17 cellular contexts compared by ENCODE assay signal in the genomic region with DNA sequence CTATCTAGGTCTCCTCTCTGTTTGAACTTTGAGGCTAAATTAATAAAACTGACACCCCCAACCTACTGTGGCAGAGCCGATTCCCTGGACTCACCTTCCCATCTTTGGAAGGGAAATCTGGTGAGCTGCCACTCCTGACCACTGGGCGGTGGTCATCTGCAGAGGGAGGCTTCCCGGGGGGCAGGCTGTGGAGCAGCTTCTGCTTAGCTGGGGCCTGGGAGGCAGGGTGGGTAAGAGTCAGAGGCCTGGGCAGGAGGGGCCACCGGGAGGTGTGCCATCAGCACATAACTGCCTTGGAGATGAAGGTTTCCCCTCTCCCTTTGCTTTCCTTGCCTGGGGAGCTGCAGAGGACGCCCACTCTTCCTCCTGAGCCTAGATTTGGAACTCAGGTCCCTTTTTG. TPM values are rescaled to one million over a fixed set of nuclear protein-coding genes. Genes with fewer than 3 reads are reported as not detected.
DNase-seq lines count a peak whose midpoint lies in the region; ATAC-seq and TF ChIP-seq lines count a peak whose summit lies in the region.
"Had no signal": no experiment of that assay in that cellular context is flagged by ENCODE, and none has a peak within 500 bp of the region (broad histone marks: within the 10 kb centered on the region; RNA-seq: fewer than 3 reads in every experiment).

No MANE protein-coding gene starts in this region.

- no peak for ATAC-seq in natural killer cell treated with Interleukin-12 subunit alpha and Interleukin-12 subunit beta and Interleukin-15 and Interleukin-18, amount 100 ng/mL, for 72 hours
- ATAC-seq in natural killer cell = no peak
- ATAC-seq in aorta (ENCODE audit: low FRiP score) = no peak
- no peak for ATAC-seq in GM21576 (IDR thresholded peaks at IDR 0.05; ENCODE audit: unreplicated experiment)
- ATAC-seq in HG02885 (IDR thresholded peaks at IDR 0.05; ENCODE audit: poor library complexity, unreplicated experiment) = no peak
- ATAC-seq: left lung; pancreas; stimulated activated naive B cell treated with anti-CD40 and anti-IgM and Interleukin-4, amounts not matched to agents 10 μg/mL and 1 μg/mL and 100 μg/mL, for 72 hours had no signal

- no peaks in the 10 kb centered on the region for H3K4me1 ChIP-seq in aorta (ENCODE audit: control insufficient read depth in 1 of 2, insufficient read depth in 2 of 2, low read length in 2 of 2)

- no peaks in the 10 kb centered on the region for H3K36me3 Mint-ChIP-seq in natural killer cell treated with Interleukin-12 subunit alpha and Interleukin-12 subunit beta and Interleukin-15 and Interleukin-18, amount 100 ng/mL, for 72 hours
- no peaks in the 10 kb centered on the region for H3K36me3 Mint-ChIP-seq in natural killer cell
- H3K36me3 Mint-ChIP-seq: stimulated activated naive B cell treated with anti-CD40 and anti-IgM and Interleukin-4, amounts not matched to agents 10 μg/mL and 1 μg/mL and 100 μg/mL, for 72 hours had no signal

- H3K27ac ChIP-seq in aorta (ENCODE audit: low read depth in 1 of 2, low read length in 2 of 2) = no peak overlapping the region
- H3K27ac ChIP-seq: left lung, pancreas had no signal

- no peaks in the 10 kb centered on the region for H3K9me3 Mint-ChIP-seq in natural killer cell treated with Interleukin-12 subunit alpha and Interleukin-12 subunit beta and Interleukin-15 and Interleukin-18, amount 100 ng/mL, for 72 hours
- H3K9me3 Mint-ChIP-seq in natural killer cell = no peaks in the 10 kb centered on the region
- H3K9me3 Mint-ChIP-seq: activated CD4-positive, alpha-beta T cell treated with anti-CD3 and anti-CD28 coated beads, Interleukin-2, amount 10 ng/mL, durations not matched to agents 24 days and 14 days; stimulated activated naive B cell treated with anti-CD40 and anti-IgM and Interleukin-4, amounts not matched to agents 10 μg/mL and 1 μg/mL and 100 μg/mL, for 72 hours had no signal

- no peak overlapping the region for H3K27ac Mint-ChIP-seq in natural killer cell treated with Interleukin-12 subunit alpha and Interleukin-12 subunit beta and Interleukin-15 and Interleukin-18, amount 100 ng/mL, for 72 hours
- H3K27ac Mint-ChIP-seq in natural killer cell = no peak overlapping the region
- H3K27ac Mint-ChIP-seq: activated CD4-positive, alpha-beta T cell treated with anti-CD3 and anti-CD28 coated beads, Interleukin-2, amount 10 ng/mL, durations not matched to agents 24 days and 14 days; stimulated activated naive B cell treated with anti-CD40 and anti-IgM and Interleukin-4, amounts not matched to agents 10 μg/mL and 1 μg/mL and 100 μg/mL, for 72 hours had no signal

- H3K4me3 ChIP-seq in aorta (ENCODE audit: low read length in 2 of 2) = no peak overlapping the region
- H3K4me3 ChIP-seq: left lung, pancreas had no signal

- peaks cover 0 to 2% of the 10 kb centered on the region in 2 donors for H3K27me3 ChIP-seq in aorta (ENCODE audit: control insufficient read depth in 1 of 2, insufficient read depth in 2 of 2, low read length in 1 of 2)

- peaks cover 30 to 36% of the 10 kb centered on the region in 2 donors for H3K27me3 Mint-ChIP-seq in natural killer cell treated with Interleukin-12 subunit alpha and Interleukin-12 subunit beta and Interleukin-15 and Interleukin-18, amount 100 ng/mL, for 72 hours
- H3K27me3 Mint-ChIP-seq in natural killer cell (ENCODE audit: low read depth in 2 of 2) = peaks cover 44 to 48% of the 10 kb centered on the region in 2 donors

- 82 to 86% methylated on average over 5 of the region's 5 CpGs for WGBS in aorta, 2 donors

- no peaks in the 10 kb centered on the region for H3K36me3 ChIP-seq in aorta (ENCODE audit: control insufficient read depth in 1 of 2, insufficient read depth in 2 of 2, low read length in 1 of 2)
- H3K36me3 ChIP-seq: left lung, pancreas had no signal

- no peak for TF ChIP-seq CTCF in natural killer cell (IDR thresholded peaks at IDR 0.05)

- no peaks in the 10 kb centered on the region for H3K9me3 ChIP-seq in aorta (ENCODE audit: control insufficient read depth, low read length)
- H3K9me3 ChIP-seq: left lung, pancreas had no signal

- intact Hi-C loops in natural killer cell (cut with micrococcal nuclease) = loop anchor here (5.0 kb wide), 1 partner anchor 514 kb away; no protein-coding TSS in a partner anchor
- intact Hi-C loops in aorta (cut with DNase I) = loop anchor here (5.0 to 10.0 kb wide), 3 partner anchors 214 to 399 kb away; no protein-coding TSS in a partner anchor

- H3K4me1 Mint-ChIP-seq in natural killer cell treated with Interleukin-12 subunit alpha and Interleukin-12 subunit beta and Interleukin-15 and Interleukin-18, amount 100 ng/mL, for 72 hours (ENCODE audit: low read depth in 2 of 2) = no peaks in the 10 kb centered on the region
- peaks cover 0 to 5% of the 10 kb centered on the region in 2 donors for H3K4me1 Mint-ChIP-seq in natural killer cell

- DNase-seq in natural killer cell treated with Interleukin-12 subunit alpha and Interleukin-12 subunit beta and Interleukin-15 and Interleukin-18, amount 100 ng/mL, for 72 hours (ENCODE audit: low spot score) = peak; percentile 18
- DNase-seq in natural killer cell (no peak), astrocyte of the hippocampus (ENCODE audit: low read depth, low spot score) (peak; percentile 13), lung microvascular endothelial cell (ENCODE audit: low read depth in 2 of 2) (peak; percentile 14 to 30), aorta (peak; percentile 10 to 62), NCI-H187 (lab: John Stamatoyannopoulos, UW) (no peak)
- DNase-seq: activated CD4-positive, alpha-beta T cell treated with anti-CD3 and anti-CD28 coated beads, Interleukin-2, amount 10 ng/mL, durations not matched to agents 24 days and 14 days; activated gamma-delta T cell treated with Interleukin-2 at 50 U/mL for 16 hours; NCI-H1417; NCI-H774; stimulated activated CD4-positive, alpha-beta T cell treated with anti-CD3 and anti-CD28 coated beads, Interleukin-2, amount 100 ng/mL, for 24 hours; stimulated activated naive B cell treated with anti-CD40 and anti-IgM and Interleukin-4, amounts not matched to agents 10 μg/mL and 1 μg/mL and 100 μg/mL, for 72 hours had no signal

- no peak overlapping the region for H3K4me3 Mint-ChIP-seq in natural killer cell treated with Interleukin-12 subunit alpha and Interleukin-12 subunit beta and Interleukin-15 and Interleukin-18, amount 100 ng/mL, for 72 hours
- no peak overlapping the region for H3K4me3 Mint-ChIP-seq in natural killer cell
- H3K4me3 Mint-ChIP-seq: activated CD4-positive, alpha-beta T cell treated with anti-CD3 and anti-CD28 coated beads, Interleukin-2, amount 10 ng/mL, durations not matched to agents 24 days and 14 days; stimulated activated naive B cell treated with anti-CD40 and anti-IgM and Interleukin-4, amounts not matched to agents 10 μg/mL and 1 μg/mL and 100 μg/mL, for 72 hours had no signal

RNA-seq across cellular contexts. Expression of a gene that starts 2.3 kb away (rescaled TPM):
- total RNA-seq in natural killer cell treated with Interleukin-12 subunit alpha and Interleukin-12 subunit beta and Interleukin-15 and Interleukin-18, amount 100 ng/mL, for 72 hours = 1 to 10 TPM; 2.7 to 4.2 TPM
- total RNA-seq in natural killer cell (not detected), lung microvascular endothelial cell (0.20 TPM in 1 of 2 replicates, not detected in the other), aorta (under 1 TPM in 1 of 2 donors, not detected in 1; 0.49 TPM)
- under 1 TPM; 0.36 to 0.88 TPM for polyA plus RNA-seq in aorta
- total RNA-seq: HT1080, left lung, pancreas had no signal

RNA-seq across cellular contexts. Expression of a gene that starts 33.0 kb away (rescaled TPM):
- 10 to 100 TPM; 38.8 to 76.0 TPM for total RNA-seq in natural killer cell treated with Interleukin-12 subunit alpha and Interleukin-12 subunit beta and Interleukin-15 and Interleukin-18, amount 100 ng/mL, for 72 hours
- total RNA-seq in natural killer cell (10 to 100 TPM; 56.4 to 63.6 (median 59.4) TPM), lung microvascular endothelial cell (10.2 and 14.1 TPM in 2 replicates), aorta (10 to 100 TPM; 28.4 to 40.0 TPM)
- 10 to 100 TPM; 10.6 to 15.1 TPM for polyA plus RNA-seq in aorta

Comparison
In these comparisons a context has a peak if more than half of its experiments do, and no peak if none do; other contexts are left out.
1. DNase-seq: peak in natural killer cell treated with Interleukin-12 subunit alpha and Interleukin-12 subunit beta and Interleukin-15 and Interleukin-18, amount 100 ng/mL, for 72 hours (single experiment), astrocyte of the hippocampus (single experiment), lung microvascular endothelial cell (2 of 2) and aorta (2 of 2); none in natural killer cell (single experiment) and NCI-H187 (0 of 2).